17 cellular contexts compared by ENCODE assay signal in genomic region chr20:59437601-59438031, GRCh38.
"Had no signal": no experiment of that assay in that cellular context is flagged by ENCODE, and none has a peak within 500 bp of the region (broad histone marks: within the 10 kb centered on the region; RNA-seq: fewer than 3 reads in every experiment).

No MANE protein-coding gene starts in this region.

- DNase-seq: cortex of kidney; effector memory CD4-positive, alpha-beta T cell; heart left ventricle; hippocampal formation; left colon; naive thymus-derived CD4-positive, alpha-beta T cell; psoas muscle; spleen; stimulated activated CD4-positive, alpha-beta T cell treated with anti-CD3 and anti-CD28 coated beads, Interleukin-2, amount 100 ng/mL, for 24 hours; stimulated activated CD4-positive, alpha-beta T cell treated with anti-CD3 and anti-CD28 coated beads, Interleukin-4, amount 100 ng/mL, for 4 hours; stimulated activated naive B cell treated with anti-CD40 and anti-IgM and Interleukin-4, amounts not matched to agents 10 μg/mL and 1 μg/mL and 100 μg/mL, for 72 hours; stimulated activated naive CD8-positive, alpha-beta T cell treated with anti-CD3 and anti-CD28 coated beads, Interleukin-15, amount 100 ng/mL, for 72 hours; testis had no signal

- H3K27ac ChIP-seq: heart left ventricle, neutrophil, psoas muscle, spleen, testis, tibial nerve had no signal

- H3K36me3 ChIP-seq: heart left ventricle, neutrophil, spleen, tibial nerve had no signal

- H3K27me3 ChIP-seq: testis had no signal

- H3K4me1 ChIP-seq: heart left ventricle, psoas muscle, spleen, tibial nerve had no signal

- H3K4me3 ChIP-seq: heart left ventricle, psoas muscle, spleen, testis, tibial nerve had no signal

- H3K9me3 ChIP-seq: heart left ventricle, neutrophil, psoas muscle, spleen, testis, tibial nerve had no signal

- ATAC-seq: esophagus mucosa; heart left ventricle; left colon; naive thymus-derived CD4-positive, alpha-beta T cell; psoas muscle; sciatic nerve; stimulated activated naive B cell treated with anti-CD40 and anti-IgM and Interleukin-4, amounts not matched to agents 10 μg/mL and 1 μg/mL and 100 μg/mL, for 72 hours; stimulated activated naive CD8-positive, alpha-beta T cell treated with anti-CD3 and anti-CD28 coated beads, Interleukin-15, amount 100 ng/mL, for 72 hours had no signal
